In genomic region chrX:13726583-13726982, GRCh38 we compare ENCODE assay signal across 7 cellular contexts. TPM values are rescaled to one million over a fixed set of nuclear protein-coding genes. Genes with fewer than 3 reads are reported as not detected.
A peak's percentile ranks its signal among the peaks of the same experiment; 100 is the strongest.
DNase-seq lines count a peak whose midpoint lies in the region; ATAC-seq lines count a peak whose summit lies in the region.
"Not testable (repeated sequence)": the region's sequence is repeated elsewhere in the genome, so short reads cannot be mapped to it uniquely, and the experiment has no call there.

No MANE protein-coding gene starts in this region.

- peak overlapping the region in 2 of 4 donors; percentile 38 to 66 for H3K4me3 Mint-ChIP-seq in CD4-positive, CD25-positive, alpha-beta regulatory T cell
- H3K4me3 Mint-ChIP-seq in T-cell; activated CD8-positive, alpha-beta memory T cell treated with anti-CD3 and anti-CD28 coated beads, Interleukin-2, amount 10 ng/mL, durations not matched to agents 7 days and 5 days; activated naive CD4-positive, alpha-beta T cell treated with anti-CD3 and anti-CD28 coated beads for 36 hours: not testable (repeated sequence)
- peak overlapping the region; percentile 24 for H3K4me3 Mint-ChIP-seq in activated CD4-positive, alpha-beta T cell treated with anti-CD3 and anti-CD28 coated beads, Interleukin-2, amount 10 ng/mL, durations not matched to agents 24 days and 14 days
- H3K4me3 Mint-ChIP-seq in central memory CD8-positive, alpha-beta T cell = peak overlapping the region; percentile 71
- peak overlapping the region; percentile 77 for H3K4me3 Mint-ChIP-seq in natural killer cell treated with Interleukin-12 subunit alpha and Interleukin-12 subunit beta and Interleukin-15 and Interleukin-18, amount 100 ng/mL, for 72 hours

- H3K27me3 ChIP-seq in CD4-positive, CD25-positive, alpha-beta regulatory T cell (ENCODE audit: control insufficient read depth, insufficient read depth, low read length) = not testable (repeated sequence)

- not testable (repeated sequence) for H3K4me3 ChIP-seq in CD4-positive, CD25-positive, alpha-beta regulatory T cell (ENCODE audit: low read depth, low read length)

- peaks cover 56% of the 10 kb centered on the region for H3K36me3 Mint-ChIP-seq in CD4-positive, CD25-positive, alpha-beta regulatory T cell
- H3K36me3 Mint-ChIP-seq in T-cell = peaks cover 63% of the 10 kb centered on the region
- peaks cover 67% of the 10 kb centered on the region for H3K36me3 Mint-ChIP-seq in activated CD4-positive, alpha-beta T cell treated with anti-CD3 and anti-CD28 coated beads, Interleukin-2, amount 10 ng/mL, durations not matched to agents 24 days and 14 days (ENCODE audit: low read depth)
- H3K36me3 Mint-ChIP-seq in activated CD8-positive, alpha-beta memory T cell treated with anti-CD3 and anti-CD28 coated beads, Interleukin-2, amount 10 ng/mL, durations not matched to agents 7 days and 5 days = peaks cover 70% of the 10 kb centered on the region
- H3K36me3 Mint-ChIP-seq in activated naive CD4-positive, alpha-beta T cell treated with anti-CD3 and anti-CD28 coated beads for 36 hours (ENCODE audit: low read depth) = peaks cover 63% of the 10 kb centered on the region
- H3K36me3 Mint-ChIP-seq in central memory CD8-positive, alpha-beta T cell (ENCODE audit: insufficient read depth) = peaks cover 16% of the 10 kb centered on the region
- H3K36me3 Mint-ChIP-seq in natural killer cell treated with Interleukin-12 subunit alpha and Interleukin-12 subunit beta and Interleukin-15 and Interleukin-18, amount 100 ng/mL, for 72 hours = peaks cover 55% of the 10 kb centered on the region

- peak overlapping the region; percentile 47 to 95 (median 84) for H3K27ac Mint-ChIP-seq in CD4-positive, CD25-positive, alpha-beta regulatory T cell
- peak overlapping the region; percentile 83 to 91 for H3K27ac Mint-ChIP-seq in T-cell
- H3K27ac Mint-ChIP-seq in activated CD4-positive, alpha-beta T cell treated with anti-CD3 and anti-CD28 coated beads, Interleukin-2, amount 10 ng/mL, durations not matched to agents 24 days and 14 days = peak overlapping the region; percentile 26
- peak overlapping the region; percentile 74 for H3K27ac Mint-ChIP-seq in activated CD8-positive, alpha-beta memory T cell treated with anti-CD3 and anti-CD28 coated beads, Interleukin-2, amount 10 ng/mL, durations not matched to agents 7 days and 5 days
- peak overlapping the region; percentile 66 for H3K27ac Mint-ChIP-seq in activated naive CD4-positive, alpha-beta T cell treated with anti-CD3 and anti-CD28 coated beads for 36 hours
- peak overlapping the region; percentile 91 for H3K27ac Mint-ChIP-seq in central memory CD8-positive, alpha-beta T cell (ENCODE audit: low read depth)
- peak overlapping the region; percentile 62 to 80 for H3K27ac Mint-ChIP-seq in natural killer cell treated with Interleukin-12 subunit alpha and Interleukin-12 subunit beta and Interleukin-15 and Interleukin-18, amount 100 ng/mL, for 72 hours

- H3K4me1 ChIP-seq in CD4-positive, CD25-positive, alpha-beta regulatory T cell (ENCODE audit: control insufficient read depth, insufficient read depth, low read length, poor library complexity, severe bottlenecking) = peaks cover 14% of the 10 kb centered on the region

- H3K36me3 ChIP-seq in CD4-positive, CD25-positive, alpha-beta regulatory T cell (ENCODE audit: control insufficient read depth, insufficient read depth, low read length) = not testable (repeated sequence)

- POLR2A ChIA-PET in T-cell (lab: Charles Lee) = not testable (repeated sequence)

- intact Hi-C loops in activated CD4-positive, alpha-beta T cell treated with anti-CD3 and anti-CD28 coated beads, Interleukin-2, amount 10 ng/mL, durations not matched to agents 24 days and 14 days (cut with micrococcal nuclease); activated naive CD4-positive, alpha-beta T cell treated with anti-CD3 and anti-CD28 coated beads for 36 hours (cut with micrococcal nuclease): not testable (repeated sequence)

- H3K9me3 ChIP-seq in CD4-positive, CD25-positive, alpha-beta regulatory T cell (ENCODE audit: control insufficient read depth in 2 of 2, low read length in 2 of 2) = not testable (repeated sequence)

- not testable (repeated sequence) for ATAC-seq in CD4-positive, CD25-positive, alpha-beta regulatory T cell (ENCODE audit: low read depth in 2 of 2); T-cell (replicated peaks in 1 of 4); activated CD8-positive, alpha-beta memory T cell treated with anti-CD3 and anti-CD28 coated beads, Interleukin-2, amount 10 ng/mL, durations not matched to agents 7 days and 5 days; central memory CD8-positive, alpha-beta T cell (replicated peaks; ENCODE audit: extremely low read depth, poor library complexity, severe bottlenecking); natural killer cell treated with Interleukin-12 subunit alpha and Interleukin-12 subunit beta and Interleukin-15 and Interleukin-18, amount 100 ng/mL, for 72 hours

- peaks cover 21 to 82% (median 42%) of the 10 kb centered on the region in 4 donors for H3K4me1 Mint-ChIP-seq in CD4-positive, CD25-positive, alpha-beta regulatory T cell
- peaks cover 48 to 86% (median 85%) of the 10 kb centered on the region in 3 donors for H3K4me1 Mint-ChIP-seq in T-cell
- peaks cover 37% of the 10 kb centered on the region for H3K4me1 Mint-ChIP-seq in activated CD4-positive, alpha-beta T cell treated with anti-CD3 and anti-CD28 coated beads, Interleukin-2, amount 10 ng/mL, durations not matched to agents 24 days and 14 days
- H3K4me1 Mint-ChIP-seq in activated CD8-positive, alpha-beta memory T cell treated with anti-CD3 and anti-CD28 coated beads, Interleukin-2, amount 10 ng/mL, durations not matched to agents 7 days and 5 days = peaks cover 62% of the 10 kb centered on the region
- peaks cover 56% of the 10 kb centered on the region for H3K4me1 Mint-ChIP-seq in activated naive CD4-positive, alpha-beta T cell treated with anti-CD3 and anti-CD28 coated beads for 36 hours (ENCODE audit: low read depth)
- H3K4me1 Mint-ChIP-seq in central memory CD8-positive, alpha-beta T cell = peaks cover 57% of the 10 kb centered on the region
- H3K4me1 Mint-ChIP-seq in natural killer cell treated with Interleukin-12 subunit alpha and Interleukin-12 subunit beta and Interleukin-15 and Interleukin-18, amount 100 ng/mL, for 72 hours (ENCODE audit: low read depth in 2 of 2) = peaks cover 58 to 70% of the 10 kb centered on the region in 2 donors

- H3K27me3 Mint-ChIP-seq in CD4-positive, CD25-positive, alpha-beta regulatory T cell; T-cell; activated CD4-positive, alpha-beta T cell treated with anti-CD3 and anti-CD28 coated beads, Interleukin-2, amount 10 ng/mL, durations not matched to agents 24 days and 14 days; activated CD8-positive, alpha-beta memory T cell treated with anti-CD3 and anti-CD28 coated beads, Interleukin-2, amount 10 ng/mL, durations not matched to agents 7 days and 5 days; activated naive CD4-positive, alpha-beta T cell treated with anti-CD3 and anti-CD28 coated beads for 36 hours (ENCODE audit: low read depth); central memory CD8-positive, alpha-beta T cell; natural killer cell treated with Interleukin-12 subunit alpha and Interleukin-12 subunit beta and Interleukin-15 and Interleukin-18, amount 100 ng/mL, for 72 hours: not testable (repeated sequence)

- DNase-seq in CD4-positive, CD25-positive, alpha-beta regulatory T cell; T-cell; activated CD4-positive, alpha-beta T cell treated with anti-CD3 and anti-CD28 coated beads, Interleukin-2, amount 10 ng/mL, durations not matched to agents 24 days and 14 days; activated CD8-positive, alpha-beta memory T cell treated with anti-CD3 and anti-CD28 coated beads, Interleukin-2, amount 10 ng/mL, durations not matched to agents 7 days and 5 days; activated naive CD4-positive, alpha-beta T cell treated with anti-CD3 and anti-CD28 coated beads for 36 hours; central memory CD8-positive, alpha-beta T cell (ENCODE audit: low spot score in 2 of 2); natural killer cell treated with Interleukin-12 subunit alpha and Interleukin-12 subunit beta and Interleukin-15 and Interleukin-18, amount 100 ng/mL, for 72 hours (ENCODE audit: low spot score): not testable (repeated sequence)

- CTCF ChIA-PET in T-cell (lab: Charles Lee) = interaction anchor here in 1 of 2 donors (2.0 kb wide), 1 partner anchor 7 kb away, joined by 9 read pairs; the partner anchor contains the start of genes OFD1 and TRAPPC2
- CTCF ChIA-PET in activated CD8-positive, alpha-beta memory T cell treated with anti-CD3 and anti-CD28 coated beads, Interleukin-2, amount 10 ng/mL, durations not matched to agents 7 days and 5 days (lab: Charles Lee); activated naive CD4-positive, alpha-beta T cell treated with anti-CD3 and anti-CD28 coated beads for 36 hours (lab: Charles Lee): not testable (repeated sequence)

- H3K9me3 Mint-ChIP-seq in CD4-positive, CD25-positive, alpha-beta regulatory T cell; T-cell; activated CD4-positive, alpha-beta T cell treated with anti-CD3 and anti-CD28 coated beads, Interleukin-2, amount 10 ng/mL, durations not matched to agents 24 days and 14 days; activated CD8-positive, alpha-beta memory T cell treated with anti-CD3 and anti-CD28 coated beads, Interleukin-2, amount 10 ng/mL, durations not matched to agents 7 days and 5 days (ENCODE audit: low read depth); activated naive CD4-positive, alpha-beta T cell treated with anti-CD3 and anti-CD28 coated beads for 36 hours; central memory CD8-positive, alpha-beta T cell; natural killer cell treated with Interleukin-12 subunit alpha and Interleukin-12 subunit beta and Interleukin-15 and Interleukin-18, amount 100 ng/mL, for 72 hours: not testable (repeated sequence)

- H3K27ac ChIP-seq in CD4-positive, CD25-positive, alpha-beta regulatory T cell (ENCODE audit: insufficient read depth, low read length, poor library complexity, severe bottlenecking) = not testable (repeated sequence)

RNA-seq across cellular contexts. Expression of gene TRAPPC2, which starts 7.8 kb away (rescaled TPM):
- total RNA-seq in CD4-positive, CD25-positive, alpha-beta regulatory T cell = 31.3 TPM
- polyA plus RNA-seq in CD4-positive, CD25-positive, alpha-beta regulatory T cell = 10 to 100 TPM; 36.8 to 46.9 (median 41.1) TPM
- 10 to 100 TPM; 24.8 to 32.9 (median 29.7) TPM for total RNA-seq in T-cell
- total RNA-seq in activated CD4-positive, alpha-beta T cell treated with anti-CD3 and anti-CD28 coated beads, Interleukin-2, amount 10 ng/mL, durations not matched to agents 24 days and 14 days = 13.6 and 15.4 TPM in 2 replicates
- 10 to 100 TPM; 18.4 to 19.1 TPM for total RNA-seq in activated CD8-positive, alpha-beta memory T cell treated with anti-CD3 and anti-CD28 coated beads, Interleukin-2, amount 10 ng/mL, durations not matched to agents 7 days and 5 days
- 10 to 100 TPM in 1 of 2 experiments, 1 to 10 TPM in 1; 9.6 to 10.7 TPM for total RNA-seq in activated naive CD4-positive, alpha-beta T cell treated with anti-CD3 and anti-CD28 coated beads for 36 hours
- total RNA-seq in natural killer cell treated with Interleukin-12 subunit alpha and Interleukin-12 subunit beta and Interleukin-15 and Interleukin-18, amount 100 ng/mL, for 72 hours = 10 to 100 TPM; 27.5 to 32.0 TPM

RNA-seq across cellular contexts. Expression of gene OFD1, which starts 8.0 kb away (rescaled TPM):
- total RNA-seq in CD4-positive, CD25-positive, alpha-beta regulatory T cell = 79.9 TPM
- 10 to 100 TPM; 26.9 to 36.3 (median 32.0) TPM for polyA plus RNA-seq in CD4-positive, CD25-positive, alpha-beta regulatory T cell
- total RNA-seq in T-cell = 10 to 100 TPM; 78.8 to 96.8 (median 89.3) TPM
- 18.3 and 19.3 TPM in 2 replicates for total RNA-seq in activated CD4-positive, alpha-beta T cell treated with anti-CD3 and anti-CD28 coated beads, Interleukin-2, amount 10 ng/mL, durations not matched to agents 24 days and 14 days
- total RNA-seq in activated CD8-positive, alpha-beta memory T cell treated with anti-CD3 and anti-CD28 coated beads, Interleukin-2, amount 10 ng/mL, durations not matched to agents 7 days and 5 days = 10 to 100 TPM; 32.3 to 45.8 TPM
- total RNA-seq in activated naive CD4-positive, alpha-beta T cell treated with anti-CD3 and anti-CD28 coated beads for 36 hours = 10 to 100 TPM; 25.3 to 26.2 TPM
- total RNA-seq in natural killer cell treated with Interleukin-12 subunit alpha and Interleukin-12 subunit beta and Interleukin-15 and Interleukin-18, amount 100 ng/mL, for 72 hours = 10 to 100 TPM; 39.1 to 46.1 TPM

RNA-seq across cellular contexts. Expression of gene RAB9A, which starts 37.7 kb away (rescaled TPM):
- 22.8 TPM for total RNA-seq in CD4-positive, CD25-positive, alpha-beta regulatory T cell
- polyA plus RNA-seq in CD4-positive, CD25-positive, alpha-beta regulatory T cell = 10 to 100 TPM; 23.1 to 33.4 (median 26.7) TPM
- total RNA-seq in T-cell = 10 to 100 TPM; 12.2 to 27.3 (median 16.4) TPM
- 9.2 and 10.8 TPM in 2 replicates for total RNA-seq in activated CD4-positive, alpha-beta T cell treated with anti-CD3 and anti-CD28 coated beads, Interleukin-2, amount 10 ng/mL, durations not matched to agents 24 days and 14 days
- 10 to 100 TPM; 13.7 to 20.3 TPM for total RNA-seq in activated CD8-positive, alpha-beta memory T cell treated with anti-CD3 and anti-CD28 coated beads, Interleukin-2, amount 10 ng/mL, durations not matched to agents 7 days and 5 days
- 10 to 100 TPM; 22.8 to 23.3 TPM for total RNA-seq in activated naive CD4-positive, alpha-beta T cell treated with anti-CD3 and anti-CD28 coated beads for 36 hours
- total RNA-seq in natural killer cell treated with Interleukin-12 subunit alpha and Interleukin-12 subunit beta and Interleukin-15 and Interleukin-18, amount 100 ng/mL, for 72 hours = 10 to 100 TPM; 27.7 to 73.6 TPM

Comparison
In these comparisons a context has a peak if more than half of its experiments do, and no peak if none do; other contexts are left out.
1. H3K27ac Mint-ChIP-seq: peak in every context shown above with its lines; median percentile 91 in central memory CD8-positive, alpha-beta T cell; 87 in T-cell; 84 in CD4-positive, CD25-positive, alpha-beta regulatory T cell; 74 in activated CD8-positive, alpha-beta memory T cell treated with anti-CD3 and anti-CD28 coated beads, Interleukin-2, amount 10 ng/mL, durations not matched to agents 7 days and 5 days; 71 in natural killer cell treated with Interleukin-12 subunit alpha and Interleukin-12 subunit beta and Interleukin-15 and Interleukin-18, amount 100 ng/mL, for 72 hours; 66 in activated naive CD4-positive, alpha-beta T cell treated with anti-CD3 and anti-CD28 coated beads for 36 hours; 26 in activated CD4-positive, alpha-beta T cell treated with anti-CD3 and anti-CD28 coated beads, Interleukin-2, amount 10 ng/mL, durations not matched to agents 24 days and 14 days.